8 cellular contexts compared by ENCODE assay signal in the genomic region with DNA sequence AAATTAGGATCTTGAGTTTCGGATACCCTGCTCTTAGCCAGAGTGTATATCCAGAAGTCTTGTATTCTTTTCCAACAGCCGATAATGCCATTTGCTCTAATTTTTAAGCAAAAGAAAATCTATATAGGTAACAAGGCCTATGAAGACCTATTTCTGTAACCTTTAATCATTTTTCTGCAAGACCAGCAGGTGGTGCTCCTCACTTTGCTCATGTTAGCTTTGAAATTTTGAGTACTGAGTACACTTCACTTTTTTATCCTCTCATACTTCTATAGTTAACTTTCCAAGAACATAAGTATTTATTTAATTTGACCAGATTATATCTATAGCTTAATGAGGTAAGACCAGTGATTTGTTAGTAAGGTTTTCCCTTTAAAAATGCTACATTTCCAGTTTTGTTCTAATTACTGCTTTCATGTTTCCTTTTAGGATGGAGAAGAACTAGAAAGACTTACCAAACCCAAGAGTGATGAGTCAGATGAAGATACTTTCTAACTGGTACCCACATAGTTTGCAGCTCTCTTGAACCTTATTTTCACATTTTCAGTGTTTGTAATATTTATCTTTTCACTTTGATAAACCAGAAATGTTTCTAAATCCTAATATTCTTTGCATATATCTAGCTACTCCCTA. TPM values are rescaled to one million over a fixed set of nuclear protein-coding genes. Genes with fewer than 3 reads are reported as not detected.
DNase-seq lines count a peak whose midpoint lies in the region; ATAC-seq and TF ChIP-seq lines count a peak whose summit lies in the region.

No MANE protein-coding gene starts in this region.

- H3K14ac ChIP-seq in neuronal stem cell (ENCODE audit: low read length) = no peak overlapping the region

- no peak overlapping the region for H4K91ac ChIP-seq in neuronal stem cell (ENCODE audit: low read depth, low read length, poor library complexity)

- ATAC-seq in HG02571 (IDR thresholded peaks at IDR 0.05; ENCODE audit: unreplicated experiment) = no peak

- H3K23ac ChIP-seq in neuronal stem cell (ENCODE audit: low read depth, low read length, poor library complexity) = no peak overlapping the region

- peak; percentile 65 for DNase-seq in activated effector memory CD4-positive, alpha-beta T cell treated with anti-CD3 and anti-CD28 coated beads, Interleukin-2, amount 50 U/mL, for 16 hours
- no peak for DNase-seq in activated effector memory CD4-positive, alpha-beta T cell treated with Interleukin-2 at 50 U/mL for 16 hours
- DNase-seq in SHP77 (lab: John Stamatoyannopoulos, UW) = peak; percentile 3 to 51
- DNase-seq in dedifferentiated amniotic fluid mesenchymal stem cell (ENCODE audit: extremely low spot score) = peak; percentile 47
- peak; percentile 15 for DNase-seq in neuronal stem cell (ENCODE audit: low spot score)
- DNase-seq in ecto neural progenitor cell (ENCODE audit: low spot score) = no peak

- H2BK15ac ChIP-seq in neuronal stem cell (ENCODE audit: low read length) = no peak overlapping the region

- WGBS in neuronal stem cell (ENCODE audit: extremely low coverage in 2 of 2, insufficient read length in 2 of 2, insufficient replicate concordance in 1 of 2), 2 donors = no CpG with 5 or more reads among the region's 2 CpGs

- peak; percentile 78 for TF ChIP-seq CTCF in KMS-11 (conservative IDR thresholded peaks at IDR 0.05; ENCODE audit: low read depth, low read length)

- H3K27ac ChIP-seq in KMS-11 = no peak overlapping the region
- no peak overlapping the region for H3K27ac ChIP-seq in neuronal stem cell (replicated peaks; ENCODE audit: low read length)

- H2AFZ ChIP-seq in KMS-11 (ENCODE audit: low read depth) (no peak overlapping the region), neuronal stem cell (ENCODE audit: low read length) (no peak overlapping the region)

- H3K36me3 ChIP-seq in KMS-11 (ENCODE audit: insufficient read depth) = no peaks in the 10 kb centered on the region
- peaks cover 5 to 92% of the 10 kb centered on the region in 2 donors for H3K36me3 ChIP-seq in neuronal stem cell (replicated peaks in 1 of 2; ENCODE audit: control insufficient read depth in 2 of 2, insufficient read depth in 2 of 2, low read length in 2 of 2)

- no peaks in the 10 kb centered on the region for H4K20me1 ChIP-seq in KMS-11 (ENCODE audit: insufficient read depth)

- H3K4ac ChIP-seq in neuronal stem cell (ENCODE audit: low read length) = no peak overlapping the region

- H3K27me3 ChIP-seq in KMS-11 (ENCODE audit: insufficient read depth, low read depth) (no peaks in the 10 kb centered on the region), neuronal stem cell (ENCODE audit: control insufficient read depth in 3 of 3, insufficient read depth in 3 of 3, low read depth in 1 of 3, low read length in 3 of 3) (no peaks in the 10 kb centered on the region)

- no peak overlapping the region for H3K18ac ChIP-seq in neuronal stem cell (ENCODE audit: low read length)

- no peak overlapping the region for H3K4me2 ChIP-seq in KMS-11
- H3K4me2 ChIP-seq in neuronal stem cell (ENCODE audit: insufficient read depth, low read length, poor library complexity, severe bottlenecking) = no peak overlapping the region

- H3K79me2 ChIP-seq in KMS-11 (ENCODE audit: insufficient read depth, low read depth) = no peaks in the 10 kb centered on the region

- no peak overlapping the region for H2BK5ac ChIP-seq in neuronal stem cell (ENCODE audit: low read length)

- no peak overlapping the region for H4K8ac ChIP-seq in neuronal stem cell (ENCODE audit: low read depth, low read length)

- no peaks in the 10 kb centered on the region for H3K9me3 ChIP-seq in neuronal stem cell (replicated peaks in 1 of 2; ENCODE audit: control insufficient read depth in 2 of 2, insufficient read depth in 1 of 2, low read depth in 1 of 2, low read length in 2 of 2)

- H3K9ac ChIP-seq in KMS-11 (no peak overlapping the region), neuronal stem cell (ENCODE audit: low read depth, low read length, poor library complexity) (no peak overlapping the region)

- H2BK120ac ChIP-seq in neuronal stem cell (ENCODE audit: low read depth, low read length) = no peak overlapping the region

- H3K79me1 ChIP-seq in neuronal stem cell (ENCODE audit: low read depth, low read length) = no peaks in the 10 kb centered on the region

- H2BK12ac ChIP-seq in neuronal stem cell (ENCODE audit: low read length) = no peak overlapping the region

- H3K4me3 ChIP-seq in KMS-11 (IDR thresholded peaks at IDR 0.05; ENCODE audit: insufficient read depth, low read depth, low read length) = no peak overlapping the region
- H3K4me3 ChIP-seq in neuronal stem cell (ENCODE audit: low read length in 2 of 2) = no peak overlapping the region

- H2AK5ac ChIP-seq in neuronal stem cell (ENCODE audit: low read depth, low read length) = no peak overlapping the region

- H3K4me1 ChIP-seq in KMS-11 (ENCODE audit: low read depth, poor library complexity, severe bottlenecking) (peaks cover 6% of the 10 kb centered on the region), neuronal stem cell (ENCODE audit: control insufficient read depth in 2 of 2, insufficient read depth in 1 of 2, low read depth in 1 of 2, low read length in 2 of 2) (no peaks in the 10 kb centered on the region)

RNA-seq across cellular contexts. Expression of a gene that starts 20.5 kb away (rescaled TPM):
- polyA plus RNA-seq in neuronal stem cell (2013, experiment 1 of 2) = 27.2 TPM
- 26.2 TPM for polyA plus RNA-seq in neuronal stem cell (2013, experiment 2 of 2)

RNA-seq across cellular contexts. Expression of a gene that starts 20.6 kb away (rescaled TPM):
- polyA plus RNA-seq in neuronal stem cell (2013, experiment 1 of 2) = 38.8 TPM
- 38.7 TPM for polyA plus RNA-seq in neuronal stem cell (2013, experiment 2 of 2)

RNA-seq across cellular contexts. Expression of a gene that starts 58.6 kb away (rescaled TPM):
- polyA plus RNA-seq in neuronal stem cell (2013, experiment 1 of 2) = 10.8 TPM
- 10.7 TPM for polyA plus RNA-seq in neuronal stem cell (2013, experiment 2 of 2)

Comparison
In these comparisons a context has a peak if more than half of its experiments do, and no peak if none do; other contexts are left out.
1. DNase-seq: peak in activated effector memory CD4-positive, alpha-beta T cell treated with anti-CD3 and anti-CD28 coated beads, Interleukin-2, amount 50 U/mL, for 16 hours (single experiment), SHP77 (2 of 2), dedifferentiated amniotic fluid mesenchymal stem cell (single experiment) and neuronal stem cell (single experiment); none in activated effector memory CD4-positive, alpha-beta T cell treated with Interleukin-2 at 50 U/mL for 16 hours (single experiment) and ecto neural progenitor cell (single experiment).